Comparison of ENCODE assay signal across 2 cellular contexts in the genomic region with DNA sequence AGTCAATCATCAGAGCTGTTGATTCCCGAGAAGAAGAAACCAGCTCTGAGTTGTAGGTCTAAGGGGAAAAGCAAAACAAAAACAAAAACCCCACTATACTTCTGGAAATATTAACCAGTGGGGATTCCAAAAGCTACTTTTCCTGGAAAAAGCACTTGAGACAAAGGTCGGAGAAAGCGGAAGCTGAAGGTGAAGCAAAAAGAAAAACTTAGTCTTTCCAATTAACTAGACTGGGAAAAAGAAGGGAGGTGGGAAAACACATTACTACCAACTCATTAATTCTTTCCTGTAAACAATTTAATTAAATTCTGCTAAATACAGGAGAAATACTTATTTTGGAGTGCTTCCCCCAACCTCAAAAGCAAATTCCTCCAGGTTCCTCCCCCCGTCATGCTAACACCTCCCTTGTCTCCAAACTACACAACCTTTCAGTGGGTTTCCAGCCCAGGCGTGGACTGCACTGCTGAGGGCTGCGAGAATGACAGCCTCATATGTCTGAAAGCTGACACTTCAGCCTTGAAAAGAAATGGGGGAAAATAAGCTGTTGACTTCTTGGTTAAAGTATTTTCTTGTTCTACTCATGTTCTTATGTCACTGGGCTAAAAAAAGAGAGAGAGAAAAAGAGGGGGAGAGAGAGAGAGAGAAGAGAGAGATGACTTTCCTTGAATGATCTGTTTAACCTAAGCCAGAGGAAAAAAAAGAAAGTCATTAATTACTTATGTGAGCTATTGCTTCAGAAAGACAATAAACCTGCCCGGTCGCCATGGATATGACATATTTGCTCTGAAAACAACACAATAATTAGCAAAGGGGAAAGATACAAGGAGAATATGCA.
TF ChIP-seq lines count a peak whose summit lies in the region.

No MANE protein-coding gene starts in this region.

TF ChIP-seq in HEK293, 187 proteins besides CTCF, POLR2A, EP300 and RAD21 (continues in another document):
- TF ChIP-seq ZNF214 (tag by site-specific recombination; IDR thresholded peaks at IDR 0.05; ENCODE audit: borderline replicate concordance), result no peak
- TF ChIP-seq ZNF2 (tag by site-specific recombination; IDR thresholded peaks at IDR 0.05), result peak; percentile 29; the same call in 1 of the 2 replicates
- TF ChIP-seq, protein P1, sequence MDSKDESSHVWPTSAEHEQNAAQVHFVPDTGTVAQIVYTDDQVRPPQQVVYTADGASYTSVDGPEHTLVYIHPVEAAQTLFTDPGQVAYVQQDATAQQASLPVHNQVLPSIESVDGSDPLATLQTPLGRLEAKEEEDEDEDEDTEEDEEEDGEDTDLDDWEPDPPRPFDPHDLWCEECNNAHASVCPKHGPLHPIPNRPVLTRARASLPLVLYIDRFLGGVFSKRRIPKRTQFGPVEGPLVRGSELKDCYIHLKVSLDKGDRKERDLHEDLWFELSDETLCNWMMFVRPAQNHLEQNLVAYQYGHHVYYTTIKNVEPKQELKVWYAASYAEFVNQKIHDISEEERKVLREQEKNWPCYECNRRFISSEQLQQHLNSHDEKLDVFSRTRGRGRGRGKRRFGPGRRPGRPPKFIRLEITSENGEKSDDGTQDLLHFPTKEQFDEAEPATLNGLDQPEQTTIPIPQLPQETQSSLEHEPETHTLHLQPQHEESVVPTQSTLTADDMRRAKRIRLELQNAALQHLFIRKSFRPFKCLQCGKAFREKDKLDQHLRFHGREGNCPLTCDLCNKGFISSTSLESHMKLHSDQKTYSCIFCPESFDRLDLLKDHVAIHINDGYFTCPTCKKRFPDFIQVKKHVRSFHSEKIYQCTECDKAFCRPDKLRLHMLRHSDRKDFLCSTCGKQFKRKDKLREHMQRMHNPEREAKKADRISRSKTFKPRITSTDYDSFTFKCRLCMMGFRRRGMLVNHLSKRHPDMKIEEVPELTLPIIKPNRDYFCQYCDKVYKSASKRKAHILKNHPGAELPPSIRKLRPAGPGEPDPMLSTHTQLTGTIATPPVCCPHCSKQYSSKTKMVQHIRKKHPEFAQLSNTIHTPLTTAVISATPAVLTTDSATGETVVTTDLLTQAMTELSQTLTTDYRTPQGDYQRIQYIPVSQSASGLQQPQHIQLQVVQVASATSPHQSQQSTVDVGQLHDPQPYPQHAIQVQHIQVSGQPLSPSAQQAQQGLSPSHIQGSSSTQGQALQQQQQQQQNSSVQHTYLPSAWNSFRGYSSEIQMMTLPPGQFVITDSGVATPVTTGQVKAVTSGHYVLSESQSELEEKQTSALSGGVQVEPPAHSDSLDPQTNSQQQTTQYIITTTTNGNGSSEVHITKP (tag by site-specific recombination; IDR thresholded peaks at IDR 0.05), result peak; percentile 81
- TF ChIP-seq ZEB2 (tag by site-specific recombination; IDR thresholded peaks at IDR 0.05), result peak; percentile 69; the same call in 1 of the 2 replicates
- peak; percentile 80 for TF ChIP-seq SP7 (tag by site-specific recombination; IDR thresholded peaks at IDR 0.05)
- TF ChIP-seq, protein P2, sequence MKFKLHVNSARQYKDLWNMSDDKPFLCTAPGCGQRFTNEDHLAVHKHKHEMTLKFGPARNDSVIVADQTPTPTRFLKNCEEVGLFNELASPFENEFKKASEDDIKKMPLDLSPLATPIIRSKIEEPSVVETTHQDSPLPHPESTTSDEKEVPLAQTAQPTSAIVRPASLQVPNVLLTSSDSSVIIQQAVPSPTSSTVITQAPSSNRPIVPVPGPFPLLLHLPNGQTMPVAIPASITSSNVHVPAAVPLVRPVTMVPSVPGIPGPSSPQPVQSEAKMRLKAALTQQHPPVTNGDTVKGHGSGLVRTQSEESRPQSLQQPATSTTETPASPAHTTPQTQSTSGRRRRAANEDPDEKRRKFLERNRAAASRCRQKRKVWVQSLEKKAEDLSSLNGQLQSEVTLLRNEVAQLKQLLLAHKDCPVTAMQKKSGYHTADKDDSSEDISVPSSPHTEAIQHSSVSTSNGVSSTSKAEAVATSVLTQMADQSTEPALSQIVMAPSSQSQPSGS (tag by site-specific recombination; IDR thresholded peaks at IDR 0.05; ENCODE audit: low read depth), result 0 out of 2 replicates have a peak, but pooled peaks have one; percentile 10
- TF ChIP-seq, protein P3, sequence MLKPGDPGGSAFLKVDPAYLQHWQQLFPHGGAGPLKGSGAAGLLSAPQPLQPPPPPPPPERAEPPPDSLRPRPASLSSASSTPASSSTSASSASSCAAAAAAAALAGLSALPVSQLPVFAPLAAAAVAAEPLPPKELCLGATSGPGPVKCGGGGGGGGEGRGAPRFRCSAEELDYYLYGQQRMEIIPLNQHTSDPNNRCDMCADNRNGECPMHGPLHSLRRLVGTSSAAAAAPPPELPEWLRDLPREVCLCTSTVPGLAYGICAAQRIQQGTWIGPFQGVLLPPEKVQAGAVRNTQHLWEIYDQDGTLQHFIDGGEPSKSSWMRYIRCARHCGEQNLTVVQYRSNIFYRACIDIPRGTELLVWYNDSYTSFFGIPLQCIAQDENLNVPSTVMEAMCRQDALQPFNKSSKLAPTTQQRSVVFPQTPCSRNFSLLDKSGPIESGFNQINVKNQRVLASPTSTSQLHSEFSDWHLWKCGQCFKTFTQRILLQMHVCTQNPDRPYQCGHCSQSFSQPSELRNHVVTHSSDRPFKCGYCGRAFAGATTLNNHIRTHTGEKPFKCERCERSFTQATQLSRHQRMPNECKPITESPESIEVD (tag by site-specific recombination; IDR thresholded peaks at IDR 0.05), result peak; percentile 98
- TF ChIP-seq KLF8 (tag by site-specific recombination; IDR thresholded peaks at IDR 0.05), result no peak
- TF ChIP-seq IKZF3 (tag by site-specific recombination; IDR thresholded peaks at IDR 0.05), result peak; percentile 59
- TF ChIP-seq, protein P4, sequence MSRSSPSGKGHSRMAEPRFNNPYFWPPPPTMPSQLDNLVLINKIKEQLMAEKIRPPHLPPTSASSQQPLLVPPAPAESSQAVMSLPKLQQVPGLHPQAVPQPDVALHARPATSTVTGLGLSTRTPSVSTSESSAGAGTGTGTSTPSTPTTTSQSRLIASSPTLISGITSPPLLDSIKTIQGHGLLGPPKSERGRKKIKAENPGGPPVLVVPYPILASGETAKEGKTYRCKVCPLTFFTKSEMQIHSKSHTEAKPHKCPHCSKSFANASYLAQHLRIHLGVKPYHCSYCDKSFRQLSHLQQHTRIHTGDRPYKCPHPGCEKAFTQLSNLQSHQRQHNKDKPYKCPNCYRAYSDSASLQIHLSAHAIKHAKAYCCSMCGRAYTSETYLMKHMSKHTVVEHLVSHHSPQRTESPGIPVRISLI (tag by site-specific recombination; IDR thresholded peaks at IDR 0.05), result peak; percentile 62; the same call in 1 of the 2 replicates
- TF ChIP-seq ZBTB17 (tag by site-specific recombination; IDR thresholded peaks at IDR 0.05), result peak; percentile 21; the same call in 1 of the 2 replicates
- TF ChIP-seq ZXDB (tag by site-specific recombination; IDR thresholded peaks at IDR 0.05), result no peak
- TF ChIP-seq WT1 (tag by site-specific recombination; IDR thresholded peaks at IDR 0.05), result peak; percentile 58; the same call in 1 of the 2 replicates
- peak; percentile 48 for TF ChIP-seq ZNF341 (tag by site-specific recombination; IDR thresholded peaks at IDR 0.05; ENCODE audit: low read depth)
- no peak for TF ChIP-seq ZNF423 (tag by site-specific recombination; IDR thresholded peaks at IDR 0.05)
- no peak for TF ChIP-seq ZNF701 (tag by site-specific recombination; IDR thresholded peaks at IDR 0.05)
- peak; percentile 58 for TF ChIP-seq ZBTB8A (tag by site-specific recombination; IDR thresholded peaks at IDR 0.05)
- peak; percentile 63; the same call in 1 of the 2 replicates for TF ChIP-seq ZNF664 (tag by site-specific recombination; IDR thresholded peaks at IDR 0.05)
- TF ChIP-seq ZNF23 (tag by site-specific recombination; IDR thresholded peaks at IDR 0.05; ENCODE audit: borderline replicate concordance), result no peak
- no peak for TF ChIP-seq ZNF549 (tag by site-specific recombination; IDR thresholded peaks at IDR 0.05)
- peak; percentile 94 for TF ChIP-seq ZNF596 (tag by site-specific recombination; IDR thresholded peaks at IDR 0.05)
- TF ChIP-seq ZNF660 (tag by site-specific recombination; IDR thresholded peaks at IDR 0.05), result 0 out of 2 replicates have a peak, but pooled peaks have one; percentile 1

TF ChIP-seq in K562, 482 proteins besides CTCF, POLR2A, EP300 and RAD21:
- TF ChIP-seq, protein P5, sequence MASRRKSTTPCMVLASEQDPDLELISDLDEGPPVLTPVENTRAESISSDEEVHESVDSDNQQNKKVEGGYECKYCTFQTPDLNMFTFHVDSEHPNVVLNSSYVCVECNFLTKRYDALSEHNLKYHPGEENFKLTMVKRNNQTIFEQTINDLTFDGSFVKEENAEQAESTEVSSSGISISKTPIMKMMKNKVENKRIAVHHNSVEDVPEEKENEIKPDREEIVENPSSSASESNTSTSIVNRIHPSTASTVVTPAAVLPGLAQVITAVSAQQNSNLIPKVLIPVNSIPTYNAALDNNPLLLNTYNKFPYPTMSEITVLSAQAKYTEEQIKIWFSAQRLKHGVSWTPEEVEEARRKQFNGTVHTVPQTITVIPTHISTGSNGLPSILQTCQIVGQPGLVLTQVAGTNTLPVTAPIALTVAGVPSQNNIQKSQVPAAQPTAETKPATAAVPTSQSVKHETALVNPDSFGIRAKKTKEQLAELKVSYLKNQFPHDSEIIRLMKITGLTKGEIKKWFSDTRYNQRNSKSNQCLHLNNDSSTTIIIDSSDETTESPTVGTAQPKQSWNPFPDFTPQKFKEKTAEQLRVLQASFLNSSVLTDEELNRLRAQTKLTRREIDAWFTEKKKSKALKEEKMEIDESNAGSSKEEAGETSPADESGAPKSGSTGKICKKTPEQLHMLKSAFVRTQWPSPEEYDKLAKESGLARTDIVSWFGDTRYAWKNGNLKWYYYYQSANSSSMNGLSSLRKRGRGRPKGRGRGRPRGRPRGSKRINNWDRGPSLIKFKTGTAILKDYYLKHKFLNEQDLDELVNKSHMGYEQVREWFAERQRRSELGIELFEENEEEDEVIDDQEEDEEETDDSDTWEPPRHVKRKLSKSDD (conservative IDR thresholded peaks at IDR 0.05; ENCODE audit: low read length), result no peak
- TF ChIP-seq ZNF197 (CRISPR knock-in tag; IDR thresholded peaks at IDR 0.05; ENCODE audit: low read depth), result no peak
- TF ChIP-seq MBD2 (IDR thresholded peaks at IDR 0.05; ENCODE audit: borderline replicate concordance, low read depth), result no peak
- TF ChIP-seq CBX2 (IDR thresholded peaks at IDR 0.05; ENCODE audit: insufficient read depth, low read length, poor library complexity, severe bottlenecking), result peak; percentile 82
- TF ChIP-seq, protein P6, sequence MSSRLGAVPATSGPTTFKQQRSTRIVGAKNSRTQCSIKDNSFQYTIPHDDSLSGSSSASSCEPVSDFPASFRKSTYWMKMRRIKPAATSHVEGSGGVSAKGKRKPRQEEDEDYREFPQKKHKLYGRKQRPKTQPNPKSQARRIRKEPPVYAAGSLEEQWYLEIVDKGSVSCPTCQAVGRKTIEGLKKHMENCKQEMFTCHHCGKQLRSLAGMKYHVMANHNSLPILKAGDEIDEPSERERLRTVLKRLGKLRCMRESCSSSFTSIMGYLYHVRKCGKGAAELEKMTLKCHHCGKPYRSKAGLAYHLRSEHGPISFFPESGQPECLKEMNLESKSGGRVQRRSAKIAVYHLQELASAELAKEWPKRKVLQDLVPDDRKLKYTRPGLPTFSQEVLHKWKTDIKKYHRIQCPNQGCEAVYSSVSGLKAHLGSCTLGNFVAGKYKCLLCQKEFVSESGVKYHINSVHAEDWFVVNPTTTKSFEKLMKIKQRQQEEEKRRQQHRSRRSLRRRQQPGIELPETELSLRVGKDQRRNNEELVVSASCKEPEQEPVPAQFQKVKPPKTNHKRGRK (tag; IDR thresholded peaks at IDR 0.05), result peak; percentile 29; the same call in 1 of the 2 replicates
- TF ChIP-seq HNRNPH1 (optimal IDR thresholded peaks at IDR 0.05; ENCODE audit: low read depth, low read length), result no peak
- TF ChIP-seq SMARCA4 (IDR thresholded peaks at IDR 0.05), result no peak
